In genomic region chr2:567865-568638, GRCh38 we compare ENCODE assay signal across 10 cellular contexts.
DNase-seq lines count a peak whose midpoint lies in the region; ATAC-seq, FAIRE-seq and TF ChIP-seq lines count a peak whose summit lies in the region.
"Had no signal": no experiment of that assay in that cellular context is flagged by ENCODE, and none has a peak within 500 bp of the region (broad histone marks: within the 10 kb centered on the region; RNA-seq: fewer than 3 reads in every experiment).

No MANE protein-coding gene starts in this region.

- H3K9ac ChIP-seq in keratinocyte (ENCODE audit: control insufficient read depth, extremely low read depth, insufficient read depth, low read length), result peak overlapping the region; percentile 59

- dilution Hi-C loops in keratinocyte (cut with MboI; ENCODE audit: extremely low pct_ligation_motif_present, low sequenced_read_pairs), result no loop called here

- no peaks in the 10 kb centered on the region for H3K79me2 ChIP-seq in keratinocyte (ENCODE audit: control insufficient read depth, insufficient read depth, low read length)

- no peaks in the 10 kb centered on the region for H3K9me1 ChIP-seq in keratinocyte (ENCODE audit: control insufficient read depth, extremely low read depth, insufficient read depth, low read length)

- DNase-seq in H54 (ENCODE audit: insufficient read length, low spot score) (peak; percentile 19), brain pericyte (ENCODE audit: low read depth, low spot score) (peak; percentile 24), keratinocyte (ENCODE audit: low read depth, low spot score) (no peak), thoracic aorta (ENCODE audit: low spot score) (no peak), ascending aorta (ENCODE audit: low spot score in 2 of 2) (no peak), NCI-H774 (lab: John Stamatoyannopoulos, UW) (no peak), occipital lobe (lab: John Stamatoyannopoulos, UW) (no peak), amygdala (lab: John Stamatoyannopoulos, UW) (no peak)
- DNase-seq: Kasumi-1 had no signal

- H3K4me1 ChIP-seq in keratinocyte (ENCODE audit: control insufficient read depth, extremely low read depth, insufficient read depth, low read length) (peaks cover 11% of the 10 kb centered on the region), thoracic aorta (ENCODE audit: control insufficient read depth in 1 of 2, low read depth in 2 of 2) (no peaks in the 10 kb centered on the region), ascending aorta (no peaks in the 10 kb centered on the region)

- intact Hi-C loops in ascending aorta (cut with DNase I), result no loop called here

- H2AFZ ChIP-seq in keratinocyte (ENCODE audit: control insufficient read depth, low read length), result peak overlapping the region; percentile 95

- TF ChIP-seq CTCF in keratinocyte (optimal IDR thresholded peaks at IDR 0.05 in 1 of 3, IDR thresholded peaks at IDR 0.05 in 1 of 3, conservative IDR thresholded peaks at IDR 0.05 in 1 of 3; ENCODE audit: extremely low read depth in 1 of 3, insufficient read depth in 2 of 3, low read length in 3 of 3), result no peak
- no peak for TF ChIP-seq CTCF in thoracic aorta (IDR thresholded peaks at IDR 0.05)
- TF ChIP-seq CTCF in ascending aorta (IDR thresholded peaks at IDR 0.05), result no peak

- FAIRE-seq in H54 (lab: Jason Lieb, UNC) (no peak), keratinocyte (lab: Jason Lieb, UNC) (peak; percentile 77)
- FAIRE-seq: GM19239 had no signal

- H3K27ac ChIP-seq in keratinocyte (ENCODE audit: control insufficient read depth, insufficient read depth, low read length) (peak overlapping the region; percentile 61), thoracic aorta (no peak overlapping the region), ascending aorta (no peak overlapping the region)

- peak; percentile 19 for ATAC-seq in thoracic aorta (ENCODE audit: insufficient number of reproducible peaks, low FRiP score, low read depth)

- H3K9me3 ChIP-seq in keratinocyte (ENCODE audit: control insufficient read depth, low read depth, low read length) (no peaks in the 10 kb centered on the region), thoracic aorta (peaks cover 4% of the 10 kb centered on the region), ascending aorta (peaks cover 0 to 9% of the 10 kb centered on the region in 2 donors)

- H3K4me3 ChIP-seq in keratinocyte (ENCODE audit: control insufficient read depth in 2 of 3, extremely low read depth in 1 of 3, insufficient read depth in 2 of 3, low read depth in 1 of 3, low read length in 3 of 3) (peak overlapping the region in 2 of 3 experiments; percentile 29 to 71), thoracic aorta (peak overlapping the region; percentile 35), ascending aorta (no peak overlapping the region)

- peak overlapping the region; percentile 93 for H3K4me2 ChIP-seq in keratinocyte (ENCODE audit: control insufficient read depth, extremely low read depth, insufficient read depth, low read depth, low read length)

- H4K20me1 ChIP-seq in keratinocyte (ENCODE audit: control insufficient read depth, extremely low read depth, insufficient read depth, low read length), result no peaks in the 10 kb centered on the region

- no peak for TF ChIP-seq POLR2A in H54 (IDR thresholded peaks at IDR 0.05; ENCODE audit: low read depth, low read length)

- H3K27me3 ChIP-seq in keratinocyte (ENCODE audit: control insufficient read depth, extremely low read depth, insufficient read depth, low read length), result peaks cover 6% of the 10 kb centered on the region
- H3K27me3 ChIP-seq in thoracic aorta (replicated peaks; ENCODE audit: insufficient read depth), result no peaks in the 10 kb centered on the region
- H3K27me3 ChIP-seq in ascending aorta, result no peaks in the 10 kb centered on the region

- H3K36me3 ChIP-seq in keratinocyte (ENCODE audit: control insufficient read depth in 2 of 2, extremely low read depth in 1 of 2, insufficient read depth in 2 of 2, low read length in 2 of 2) (no peaks in the 10 kb centered on the region), thoracic aorta (no peaks in the 10 kb centered on the region), ascending aorta (no peaks in the 10 kb centered on the region)

Comparison
In these comparisons a context has a peak if more than half of its experiments do, and no peak if none do; other contexts are left out.
1. DNase-seq: peak in H54 (single experiment) and brain pericyte (single experiment); none in keratinocyte (single experiment), thoracic aorta (single experiment), ascending aorta (0 of 2), NCI-H774 (single experiment), occipital lobe (single experiment) and amygdala (0 of 56).
2. H3K4me3 ChIP-seq: peak in keratinocyte (2 of 3) and thoracic aorta (single experiment); none in ascending aorta (0 of 2).